In the genomic region with DNA sequence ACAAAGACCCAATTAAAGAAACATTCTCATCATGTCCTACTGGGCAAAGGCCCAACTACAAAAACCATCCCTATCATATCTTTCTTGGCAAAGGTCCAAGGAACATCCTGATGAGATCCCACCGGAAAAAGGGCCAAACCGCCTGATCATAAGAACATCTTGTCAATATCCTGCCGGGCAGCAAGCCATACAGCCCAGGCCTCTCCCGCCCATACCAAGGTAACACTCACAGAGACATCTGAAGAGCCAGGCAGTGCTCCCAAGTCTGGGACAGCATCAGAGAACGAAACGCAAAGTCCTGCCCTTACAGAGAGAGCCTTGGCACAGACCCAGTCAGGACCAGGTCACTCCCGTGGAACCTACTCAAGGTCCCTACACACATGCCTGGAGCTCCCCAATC, we compare ENCODE assay signal across 13 cellular contexts. TPM values are rescaled to one million over a fixed set of nuclear protein-coding genes. Genes with fewer than 3 reads are reported as not detected.
DNase-seq lines count a peak whose midpoint lies in the region; ATAC-seq and TF ChIP-seq lines count a peak whose summit lies in the region.
"Had no signal": no experiment of that assay in that cellular context is flagged by ENCODE, and none has a peak within 500 bp of the region (broad histone marks: within the 10 kb centered on the region; RNA-seq: fewer than 3 reads in every experiment).

No MANE protein-coding gene starts in this region.

- no peak for DNase-seq in activated CD4-positive, alpha-beta T cell treated with anti-CD3 and anti-CD28 coated beads for 36 hours
- no peak for DNase-seq in activated CD4-positive, alpha-beta T cell treated with anti-CD3 and anti-CD28 coated beads for 48 hours
- DNase-seq in right cardiac atrium (peak in 2 of 3 donors; percentile 30 to 74), sigmoid colon (peak; percentile 73), esophagus squamous epithelium (lab: John Stamatoyannopoulos, UW) (no peak), NCI-H2081 (lab: John Stamatoyannopoulos, UW) (no peak)
- DNase-seq: activated CD8-positive, alpha-beta memory T cell treated with anti-CD3 and anti-CD28 coated beads, Interleukin-2, amount 50 U/mL, for 4 hours; effector memory CD8-positive, alpha-beta T cell; kidney glomerular epithelial cell; NCI-H1092 treated with DMSO at 0.1 percent for 48 hours had no signal

- peaks cover 15% of the 10 kb centered on the region for H3K4me1 Mint-ChIP-seq in activated CD4-positive, alpha-beta T cell treated with anti-CD3 and anti-CD28 coated beads for 36 hours

- peaks cover 28% of the 10 kb centered on the region for H3K36me3 Mint-ChIP-seq in activated CD4-positive, alpha-beta T cell treated with anti-CD3 and anti-CD28 coated beads for 36 hours (ENCODE audit: low read depth)

- TF ChIP-seq CTCF in VCaP (conservative IDR thresholded peaks at IDR 0.05) (no peak), sigmoid colon (IDR thresholded peaks at IDR 0.05) (no peak), esophagus squamous epithelium (IDR thresholded peaks at IDR 0.05) (no peak)

- H3K9me3 ChIP-seq in right cardiac atrium (ENCODE audit: control insufficient read depth, low read length) (no peaks in the 10 kb centered on the region), sigmoid colon (peaks cover 0 to 4% (median 0%) of the 10 kb centered on the region in 4 donors), esophagus squamous epithelium (peaks cover 0 to 24% (median 4%) of the 10 kb centered on the region in 3 donors)

- H3K9me3 Mint-ChIP-seq in activated CD4-positive, alpha-beta T cell treated with anti-CD3 and anti-CD28 coated beads for 36 hours (ENCODE audit: low read depth), result peaks cover 10% of the 10 kb centered on the region

- intact Hi-C loops in activated CD4-positive, alpha-beta T cell treated with anti-CD3 and anti-CD28 coated beads for 36 hours (cut with DNase I, micrococcal nuclease), result loop anchor here in 1 of 2 experiments (1.0 kb wide), 1 partner anchor 265 kb away; a partner anchor contains a TSS
- intact Hi-C loops in right cardiac atrium (cut with DNase I), result loop anchor here in 2 of 4 donors (10.0 kb wide), 2 partner anchors 95 to 325 kb away; a partner anchor contains a TSS
- intact Hi-C loops in sigmoid colon (cut with DNase I), result loop anchor here (5.0 to 10.0 kb wide), 2 partner anchors 225 to 322 kb away; no protein-coding TSS in a partner anchor
- intact Hi-C loops in esophagus squamous epithelium (cut with DNase I), result no loop called here

- no peak for TF ChIP-seq EP300 in sigmoid colon (IDR thresholded peaks at IDR 0.05)

- CTCF ChIA-PET in activated CD4-positive, alpha-beta T cell treated with anti-CD3 and anti-CD28 coated beads for 36 hours (lab: Charles Lee), result no interaction called here

- H3K27me3 ChIP-seq in right cardiac atrium (ENCODE audit: control insufficient read depth, insufficient read depth) (no peaks in the 10 kb centered on the region), sigmoid colon (no peaks in the 10 kb centered on the region), esophagus squamous epithelium (no peaks in the 10 kb centered on the region)

- H3K27me3 Mint-ChIP-seq in activated CD4-positive, alpha-beta T cell treated with anti-CD3 and anti-CD28 coated beads for 36 hours, result no peaks in the 10 kb centered on the region
- H3K27me3 Mint-ChIP-seq: effector memory CD8-positive, alpha-beta T cell had no signal

- no peak overlapping the region for H3K4me3 Mint-ChIP-seq in activated CD4-positive, alpha-beta T cell treated with anti-CD3 and anti-CD28 coated beads for 36 hours

- POLR2A ChIA-PET in activated CD4-positive, alpha-beta T cell treated with anti-CD3 and anti-CD28 coated beads for 36 hours (lab: Charles Lee), result no interaction called here

- H3K27ac ChIP-seq in VCaP (peak overlapping the region; percentile 100), right cardiac atrium (ENCODE audit: low read length) (peak overlapping the region; percentile 66), sigmoid colon (peak overlapping the region in 1 of 4 donors; percentile 88), esophagus squamous epithelium (peak overlapping the region in 2 of 4 donors; percentile 78 to 87)

- H3K4me3 ChIP-seq in right cardiac atrium (ENCODE audit: low read length), result no peak overlapping the region
- no peak overlapping the region for H3K4me3 ChIP-seq in sigmoid colon
- H3K4me3 ChIP-seq in esophagus squamous epithelium, result no peak overlapping the region

- peak overlapping the region; percentile 68 for H3K27ac Mint-ChIP-seq in activated CD4-positive, alpha-beta T cell treated with anti-CD3 and anti-CD28 coated beads for 36 hours

- H3K36me3 ChIP-seq in sigmoid colon (no peaks in the 10 kb centered on the region), esophagus squamous epithelium (no peaks in the 10 kb centered on the region)

- H3K4me1 ChIP-seq in right cardiac atrium (ENCODE audit: control insufficient read depth, insufficient read depth, low read length) (peaks cover 3% of the 10 kb centered on the region), sigmoid colon (peaks cover 0 to 14% (median 11%) of the 10 kb centered on the region in 4 donors), esophagus squamous epithelium (peaks cover 6 to 20% (median 6%) of the 10 kb centered on the region in 3 donors)

- no peak for ATAC-seq in activated CD4-positive, alpha-beta T cell treated with anti-CD3 and anti-CD28 coated beads for 36 hours
- peak in 1 of 2 donors; percentile 4 for ATAC-seq in right cardiac atrium
- ATAC-seq in GM18867 (IDR thresholded peaks at IDR 0.05; ENCODE audit: unreplicated experiment), result no peak
- ATAC-seq: effector memory CD8-positive, alpha-beta T cell had no signal

- 37% methylated on average over 7 of the region's 7 CpGs for WGBS in right cardiac atrium
- 93 to 95% methylated on average over 7 of the region's 7 CpGs for WGBS in sigmoid colon, 2 donors
- 93 to 96% methylated on average over 3 to 4 of the region's 7 CpGs for WGBS in esophagus squamous epithelium, 2 donors

- TF ChIP-seq POLR2A in sigmoid colon (IDR thresholded peaks at IDR 0.05) (no peak), esophagus squamous epithelium (IDR thresholded peaks at IDR 0.05) (no peak)

RNA-seq across cellular contexts. Expression of a gene that starts 18.5 kb away (rescaled TPM):
- 10 to 100 TPM; 24.3 to 29.7 TPM for total RNA-seq in activated CD4-positive, alpha-beta T cell treated with anti-CD3 and anti-CD28 coated beads for 36 hours
- 10 to 100 TPM; 11.7 to 30.3 (median 15.2) TPM for total RNA-seq in right cardiac atrium
- 22.2 TPM for polyA plus RNA-seq in right cardiac atrium
- total RNA-seq in sigmoid colon, result 10 to 100 TPM; 16.8 to 26.8 (median 21.4) TPM
- polyA plus RNA-seq in sigmoid colon, result 1 to 10 TPM; 3.6 to 6.9 (median 4.2) TPM
- 10 to 100 TPM in 1 of 4 donors, 1 to 10 TPM in 3; 2.8 to 15.8 (median 7.9) TPM for total RNA-seq in esophagus squamous epithelium

RNA-seq across cellular contexts. Expression of a gene that starts 51.9 kb away (rescaled TPM):
- 1 to 10 TPM; 5.8 to 7.4 TPM for total RNA-seq in activated CD4-positive, alpha-beta T cell treated with anti-CD3 and anti-CD28 coated beads for 36 hours
- total RNA-seq in right cardiac atrium (1 to 10 TPM; 1.4 to 2.4 (median 1.8) TPM), sigmoid colon (1 to 10 TPM; 2.9 to 4.2 (median 3.4) TPM), esophagus squamous epithelium (1 to 10 TPM; 1.2 to 3.2 (median 2.5) TPM)
- polyA plus RNA-seq in right cardiac atrium (0.86 TPM), sigmoid colon (1 to 10 TPM; 1.2 to 1.9 (median 1.2) TPM)
- total RNA-seq: NCI-H460 had no signal

Comparison
In these comparisons a context has a peak if more than half of its experiments do, and no peak if none do; other contexts are left out.
1. DNase-seq: peak in right cardiac atrium (2 of 3) and sigmoid colon (single experiment); none in activated CD4-positive, alpha-beta T cell treated with anti-CD3 and anti-CD28 coated beads for 36 hours (single experiment), activated CD4-positive, alpha-beta T cell treated with anti-CD3 and anti-CD28 coated beads for 48 hours (single experiment), esophagus squamous epithelium (single experiment) and NCI-H2081 (0 of 2).